In genomic region chr6:130675072-130675471, GRCh38 we compare ENCODE assay signal across 14 cellular contexts.
DNase-seq lines count a peak whose midpoint lies in the region; ATAC-seq, FAIRE-seq and TF ChIP-seq lines count a peak whose summit lies in the region.
"Had no signal": no experiment of that assay in that cellular context is flagged by ENCODE, and none has a peak within 500 bp of the region (broad histone marks: within the 10 kb centered on the region; RNA-seq: fewer than 3 reads in every experiment).

No MANE protein-coding gene starts in this region.

- H3K4me3 ChIP-seq in GM23248 = no peak overlapping the region
- no peak overlapping the region for H3K4me3 ChIP-seq in bronchial epithelial cell (ENCODE audit: low read depth, low read length)
- H3K4me3 ChIP-seq in aorta (ENCODE audit: low read length in 2 of 2) = no peak overlapping the region
- no peak overlapping the region for H3K4me3 ChIP-seq in lower lobe of right lung
- H3K4me3 ChIP-seq: left lung had no signal

- H3K36me3 ChIP-seq in GM23248 (ENCODE audit: low read depth) (no peaks in the 10 kb centered on the region), bronchial epithelial cell (ENCODE audit: control insufficient read depth, insufficient read depth, low read length) (no peaks in the 10 kb centered on the region), aorta (ENCODE audit: control insufficient read depth in 1 of 2, insufficient read depth in 2 of 2, low read length in 1 of 2) (no peaks in the 10 kb centered on the region), lower lobe of right lung (no peaks in the 10 kb centered on the region)
- H3K36me3 ChIP-seq: left lung had no signal

- H3K9me3 ChIP-seq in GM23248 (ENCODE audit: low read depth) = no peaks in the 10 kb centered on the region
- no peaks in the 10 kb centered on the region for H3K9me3 ChIP-seq in aorta (ENCODE audit: control insufficient read depth, low read length)
- H3K9me3 ChIP-seq in lower lobe of right lung = peaks cover 7% of the 10 kb centered on the region

- H3K27me3 ChIP-seq in GM23248 (replicated peaks; ENCODE audit: insufficient read depth) = no peaks in the 10 kb centered on the region
- H3K27me3 ChIP-seq in bronchial epithelial cell (ENCODE audit: control insufficient read depth, insufficient read depth, low read length) = no peaks in the 10 kb centered on the region
- H3K27me3 ChIP-seq in aorta (ENCODE audit: control insufficient read depth in 1 of 2, insufficient read depth in 2 of 2, low read length in 1 of 2) = no peaks in the 10 kb centered on the region
- H3K27me3 ChIP-seq in lower lobe of right lung (ENCODE audit: low read depth) = no peaks in the 10 kb centered on the region
- H3K27me3 ChIP-seq: left lung had no signal

- no peak overlapping the region for H3K4me2 ChIP-seq in GM23248 (ENCODE audit: unreplicated experiment)

- peaks cover 29% of the 10 kb centered on the region for H3K4me1 ChIP-seq in GM23248 (ENCODE audit: insufficient read depth)
- H3K4me1 ChIP-seq in aorta (ENCODE audit: control insufficient read depth in 1 of 2, insufficient read depth in 2 of 2, low read length in 2 of 2) = no peaks in the 10 kb centered on the region
- peaks cover 7% of the 10 kb centered on the region for H3K4me1 ChIP-seq in lower lobe of right lung
- H3K4me1 ChIP-seq: left lung had no signal

- no peaks in the 10 kb centered on the region for H3K79me2 ChIP-seq in GM23248 (ENCODE audit: insufficient read depth)

- H3K27ac ChIP-seq in GM23248 = no peak overlapping the region
- no peak overlapping the region for H3K27ac ChIP-seq in aorta (ENCODE audit: low read depth in 1 of 2, low read length in 2 of 2)
- no peak overlapping the region for H3K27ac ChIP-seq in lower lobe of right lung
- H3K27ac ChIP-seq: C4-2B, left lung had no signal

- no peak overlapping the region for H3K9ac ChIP-seq in GM23248

- DNase-seq in GM23248 = peak; percentile 61
- DNase-seq in OCI-M1 (lab: John Stamatoyannopoulos, UW) = peak; percentile 90
- DNase-seq in bronchial epithelial cell (ENCODE audit: low read depth) = peak; percentile 82
- DNase-seq in lung microvascular endothelial cell (ENCODE audit: low read depth in 2 of 2) = peak; percentile 21 to 27
- DNase-seq in aorta = no peak
- DNase-seq in lower lobe of right lung = no peak
- no peak for DNase-seq in DMS 273 (lab: John Stamatoyannopoulos, UW; ENCODE audit: unreplicated experiment)
- no peak for DNase-seq in NCI-H128 (lab: John Stamatoyannopoulos, UW; ENCODE audit: unreplicated experiment)
- DNase-seq: activated CD4-positive, CD25-positive, alpha-beta regulatory T cell; amniotic stem cell; left lung had no signal

- in situ Hi-C loops in GM23248 (cut with MboI) = no loop called here

- peaks cover 19% of the 10 kb centered on the region for H3F3A ChIP-seq in GM23248 (ENCODE audit: insufficient read depth)

- intact Hi-C loops in aorta (cut with DNase I) = no loop called here
- intact Hi-C loops in lower lobe of right lung (cut with DNase I) = no loop called here

- H2AFZ ChIP-seq in GM23248 = no peak overlapping the region

- 45 to 59% methylated on average over 3 of the region's 3 CpGs for WGBS in GM23248 (ENCODE audit: low coverage in 1 of 2, low lambda C conversion rate in 2 of 2, missing lambda C conversion rate in 2 of 2), 2 experiments
- WGBS in aorta, 2 donors = 42 to 48% methylated on average over 3 of the region's 3 CpGs

- ATAC-seq in aorta (ENCODE audit: low FRiP score) (no peak), lower lobe of right lung (no peak)
- ATAC-seq: left lung, sciatic nerve, SK-N-SH treated with all-trans-retinoic acid at 6 μM for 48 hours had no signal

- H4K20me1 ChIP-seq in GM23248 (ENCODE audit: insufficient read depth) = no peaks in the 10 kb centered on the region

- no peaks in the 10 kb centered on the region for H3K9me2 ChIP-seq in GM23248 (ENCODE audit: insufficient read depth)

- no peak for FAIRE-seq in bronchial epithelial cell (lab: Jason Lieb, UNC)

- no peak for TF ChIP-seq CTCF in bronchial epithelial cell (IDR thresholded peaks at IDR 0.05; ENCODE audit: insufficient read depth, low read length, severe bottlenecking)
- TF ChIP-seq CTCF in lower lobe of right lung (IDR thresholded peaks at IDR 0.05) = no peak

Comparison
In these comparisons a context has a peak if more than half of its experiments do, and no peak if none do; other contexts are left out.
1. DNase-seq: peak in GM23248 (single experiment), OCI-M1 (single experiment), bronchial epithelial cell (single experiment) and lung microvascular endothelial cell (2 of 2); none in aorta (0 of 2), lower lobe of right lung (single experiment), DMS 273 (single experiment) and NCI-H128 (single experiment).